In the genomic region with DNA sequence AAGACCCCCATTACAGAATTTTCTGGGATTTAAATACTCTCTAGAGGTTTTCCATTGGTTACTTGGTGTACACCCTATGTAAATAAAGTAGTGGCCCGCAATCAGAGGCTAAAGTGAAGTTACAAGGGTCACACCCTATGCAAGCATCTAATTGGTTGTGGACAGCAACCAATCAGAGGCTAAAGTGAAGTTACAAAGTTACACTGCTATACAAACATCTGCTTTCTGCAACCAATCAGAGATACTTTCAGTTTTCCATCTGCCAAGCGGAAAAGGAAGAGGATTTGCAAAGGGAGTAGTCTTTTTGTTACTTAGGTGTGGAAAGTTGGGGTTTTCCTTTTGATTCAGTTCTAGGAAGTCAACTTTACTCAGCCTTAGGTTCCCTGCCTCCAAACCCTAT, we compare ENCODE assay signal across 8 cellular contexts. TPM values are rescaled to one million over a fixed set of nuclear protein-coding genes. Genes with fewer than 3 reads are reported as not detected.
DNase-seq lines count a peak whose midpoint lies in the region; ATAC-seq and TF ChIP-seq lines count a peak whose summit lies in the region.

No MANE protein-coding gene starts in this region.

- H3K4me3 ChIP-seq in OCI-LY3 (ENCODE audit: low read length) (peak overlapping the region; percentile 57), epithelial cell of proximal tubule (ENCODE audit: low read depth, low read length) (peak overlapping the region; percentile 31), parathyroid adenoma (ENCODE audit: low read depth, low read length) (peak overlapping the region; percentile 5)

- H4K20me1 ChIP-seq in OCI-LY3 (ENCODE audit: insufficient read depth, low read length): peaks cover 21% of the 10 kb centered on the region

- peak overlapping the region; percentile 31; the same call in 1 of the 2 replicates for H2AFZ ChIP-seq in OCI-LY3 (ENCODE audit: low read depth, low read length)
- no peak overlapping the region for H2AFZ ChIP-seq in parathyroid adenoma

- H3K9me3 ChIP-seq in OCI-LY3 (ENCODE audit: insufficient read depth, low read length) (no peaks in the 10 kb centered on the region), parathyroid adenoma (ENCODE audit: control insufficient read depth, low read length) (no peaks in the 10 kb centered on the region)

- H3K36me3 ChIP-seq in OCI-LY3 (replicated peaks; ENCODE audit: low read depth, low read length): peaks cover 4% of the 10 kb centered on the region
- H3K36me3 ChIP-seq in parathyroid adenoma (ENCODE audit: control insufficient read depth, insufficient read depth, low read length): no peaks in the 10 kb centered on the region

- peak overlapping the region; percentile 87 for H3K4me2 ChIP-seq in OCI-LY3 (ENCODE audit: low read length)
- H3K4me2 ChIP-seq in parathyroid adenoma (ENCODE audit: low read length): no peak overlapping the region

- H3K27ac ChIP-seq in OCI-LY3 (ENCODE audit: low read length) (no peak overlapping the region), parathyroid adenoma (no peak overlapping the region)

- TF ChIP-seq CTCF in OCI-LY3 (IDR thresholded peaks at IDR 0.05; ENCODE audit: low read depth, low read length) (no peak), epithelial cell of proximal tubule (conservative IDR thresholded peaks at IDR 0.05; ENCODE audit: low read depth, low read length) (no peak), parathyroid adenoma (IDR thresholded peaks at IDR 0.05) (no peak)

- ATAC-seq in GM21447 (IDR thresholded peaks at IDR 0.05; ENCODE audit: unreplicated experiment) (no peak), HG02763 (IDR thresholded peaks at IDR 0.05; ENCODE audit: unreplicated experiment) (no peak), GM18519 (IDR thresholded peaks at IDR 0.05; ENCODE audit: low FRiP score, unreplicated experiment) (no peak), GM21619 (IDR thresholded peaks at IDR 0.05; ENCODE audit: unreplicated experiment) (no peak)

- 0 out of 2 replicates have a peak overlapping the region, but pooled peaks have one; percentile 19 for H3K9ac ChIP-seq in OCI-LY3 (ENCODE audit: low read length)
- no peak overlapping the region for H3K9ac ChIP-seq in parathyroid adenoma

- H3K27me3 ChIP-seq in OCI-LY3 (ENCODE audit: low read depth, low read length): no peaks in the 10 kb centered on the region
- H3K27me3 ChIP-seq in parathyroid adenoma (ENCODE audit: control insufficient read depth, insufficient read depth, low read length): no peaks in the 10 kb centered on the region

- peaks cover 23% of the 10 kb centered on the region for H3K4me1 ChIP-seq in OCI-LY3 (ENCODE audit: low read length)
- no peaks in the 10 kb centered on the region for H3K4me1 ChIP-seq in parathyroid adenoma

- DNase-seq in ELR (ENCODE audit: low read depth): peak; percentile 70
- no peak for DNase-seq in epithelial cell of proximal tubule (ENCODE audit: low read depth)

- H3K79me2 ChIP-seq in OCI-LY3 (ENCODE audit: low read length) (peaks cover 35% of the 10 kb centered on the region), parathyroid adenoma (peaks cover 2% of the 10 kb centered on the region)

RNA-seq across cellular contexts. Expression of a gene that starts 2.0 kb away (rescaled TPM):
- total RNA-seq in epithelial cell of proximal tubule: 32.2 and 35.3 TPM in 2 replicates

Comparison
In these comparisons a context has a peak if more than half of its experiments do, and no peak if none do; other contexts are left out.
1. H3K4me3 ChIP-seq: peak in every context shown above with its lines; median percentile 57 in OCI-LY3; 31 in epithelial cell of proximal tubule; 5 in parathyroid adenoma.